Comparison of ENCODE assay signal across 9 cellular contexts in genomic region chr3:186909078-186909853, GRCh38. TPM values are rescaled to one million over a fixed set of nuclear protein-coding genes. Genes with fewer than 3 reads are reported as not detected.
A peak's percentile ranks its signal among the peaks of the same experiment; 100 is the strongest.
DNase-seq lines count a peak whose midpoint lies in the region; ATAC-seq lines count a peak whose summit lies in the region.
"Had no signal": no experiment of that assay in that cellular context is flagged by ENCODE, and none has a peak within 500 bp of the region (broad histone marks: within the 10 kb centered on the region; RNA-seq: fewer than 3 reads in every experiment).

No MANE protein-coding gene starts in this region.

- H3K27ac ChIP-seq in effector memory CD4-positive, alpha-beta T cell (ENCODE audit: insufficient read depth, low read length, poor library complexity, severe bottlenecking): peak overlapping the region; percentile 74
- H3K27ac ChIP-seq: epithelial cell of prostate had no signal

- H3K36me3 ChIP-seq in effector memory CD4-positive, alpha-beta T cell (ENCODE audit: control insufficient read depth, insufficient read depth, low read length): no peaks in the 10 kb centered on the region

- no peaks in the 10 kb centered on the region for H3K9me3 ChIP-seq in effector memory CD4-positive, alpha-beta T cell (ENCODE audit: control insufficient read depth, low read length)

- H3K4me3 ChIP-seq in effector memory CD4-positive, alpha-beta T cell (ENCODE audit: insufficient read depth, low read depth, low read length, poor library complexity, severe bottlenecking): peak overlapping the region; percentile 3

- ATAC-seq in GM21825 (IDR thresholded peaks at IDR 0.05; ENCODE audit: unreplicated experiment): no peak
- no peak for ATAC-seq in HG02840 (IDR thresholded peaks at IDR 0.05; ENCODE audit: low FRiP score, unreplicated experiment)
- ATAC-seq in GM21528 (IDR thresholded peaks at IDR 0.05; ENCODE audit: low FRiP score, unreplicated experiment): no peak

- DNase-seq in MV-4-11 (lab: John Stamatoyannopoulos, UW) (peak; percentile 23), ureter (ENCODE audit: low spot score) (no peak)
- peak; percentile 75 for DNase-seq in activated CD4-positive, alpha-beta T cell treated with anti-CD3 and anti-CD28 coated beads for 48 hours
- peak; percentile 67 to 70 (median 67) for DNase-seq in effector memory CD4-positive, alpha-beta T cell
- peak; percentile 64 for DNase-seq in stimulated activated CD8-positive, alpha-beta memory T cell treated with anti-CD3 and anti-CD28 coated beads, Interleukin-4, amount 100 ng/mL, for 24 hours (ENCODE audit: low read depth)

- H3K4me1 ChIP-seq in effector memory CD4-positive, alpha-beta T cell (ENCODE audit: control insufficient read depth, insufficient read depth, low read length, poor library complexity, severe bottlenecking): peaks cover 6% of the 10 kb centered on the region

- H3K27me3 ChIP-seq in effector memory CD4-positive, alpha-beta T cell (replicated peaks; ENCODE audit: control insufficient read depth, insufficient read depth, low read length, poor library complexity, severe bottlenecking): no peaks in the 10 kb centered on the region

RNA-seq across cellular contexts. Expression of gene ST6GAL1, which starts 21.1 kb away (rescaled TPM):
- total RNA-seq in ureter: 46.0 TPM
